19 cellular contexts compared by ENCODE assay signal in genomic region chr15:70083423-70083822, GRCh38. TPM values are rescaled to one million over a fixed set of nuclear protein-coding genes. Genes with fewer than 3 reads are reported as not detected.
DNase-seq lines count a peak whose midpoint lies in the region; ATAC-seq and TF ChIP-seq lines count a peak whose summit lies in the region.
"Had no signal": no experiment of that assay in that cellular context is flagged by ENCODE, and none has a peak within 500 bp of the region (broad histone marks: within the 10 kb centered on the region; RNA-seq: fewer than 3 reads in every experiment).

No MANE protein-coding gene starts in this region.

- WGBS in endodermal cell (ENCODE audit: insufficient coverage in 1 of 2, insufficient read length in 1 of 2), 2 experiments: 25% methylated on average over 1 of the region's 1 CpG; no CpG with 5 or more reads in 1 of the 2 experiments

- H3K27me3 ChIP-seq in A673 (replicated peaks; ENCODE audit: insufficient read depth, low read depth, low read length, poor library complexity) (no peaks in the 10 kb centered on the region), DOHH2 (ENCODE audit: control insufficient read depth, low read length) (no peaks in the 10 kb centered on the region), endodermal cell (ENCODE audit: control insufficient read depth, insufficient read depth, low read length, poor library complexity, severe bottlenecking) (no peaks in the 10 kb centered on the region)
- H3K27me3 ChIP-seq: colonic mucosa, tibial artery had no signal

- DNase-seq in A673 (ENCODE audit: low spot score) (peak; percentile 54), NCI-H82 treated with DMSO at 0.1 percent for 48 hours (lab: John Stamatoyannopoulos, UW; ENCODE audit: unreplicated experiment) (peak; percentile 30), endodermal cell (peak; percentile 84), NAMALWA (ENCODE audit: low spot score) (no peak), NCI-H2196 treated with DMSO at 0.1 percent for 48 hours (lab: John Stamatoyannopoulos, UW; ENCODE audit: unreplicated experiment) (no peak), T-helper 17 cell (no peak)
- DNase-seq: activated CD4-positive, alpha-beta T cell treated with anti-CD3 and anti-CD28 coated beads for 4 hours; colonic mucosa; DMS79; islet precursor cell; NCI-H1930; nucleus accumbens; SIG-M5; stimulated activated CD4-positive, alpha-beta T cell treated with anti-CD3 and anti-CD28 coated beads, Interleukin-4, amount 100 ng/mL, for 1 hour; T-helper 9 cell; tibial artery had no signal

- CTCF ChIA-PET in A673 (lab: Charles Lee): no interaction called here

- H3K36me3 Mint-ChIP-seq in endodermal cell (ENCODE audit: low read depth) (peaks cover 63% of the 10 kb centered on the region), T-helper 17 cell (ENCODE audit: low read depth) (peaks cover 2% of the 10 kb centered on the region)

- peaks cover 72% of the 10 kb centered on the region for H3K79me2 ChIP-seq in DOHH2 (ENCODE audit: control insufficient read depth, low read length)

- H3K4me1 Mint-ChIP-seq in endodermal cell: peaks cover 81% of the 10 kb centered on the region
- H3K4me1 Mint-ChIP-seq in T-helper 17 cell: peaks cover 33% of the 10 kb centered on the region

- no peaks in the 10 kb centered on the region for H3K9me3 Mint-ChIP-seq in endodermal cell

- no peaks in the 10 kb centered on the region for H3K27me3 Mint-ChIP-seq in endodermal cell (ENCODE audit: insufficient read depth)
- H3K27me3 Mint-ChIP-seq in T-helper 17 cell: no peaks in the 10 kb centered on the region

- H3K4me3 ChIP-seq in A673 (ENCODE audit: low read depth, low read length, poor library complexity, severe bottlenecking) (no peak overlapping the region), DOHH2 (ENCODE audit: low read length) (peak overlapping the region; percentile 45; the same call in 1 of the 2 replicates), endodermal cell (ENCODE audit: low read length) (no peak overlapping the region)
- H3K4me3 ChIP-seq: colonic mucosa, tibial artery had no signal

- no peak overlapping the region for H3K9ac ChIP-seq in endodermal cell (ENCODE audit: extremely low read depth, low read length, poor library complexity, severe bottlenecking)

- no peaks in the 10 kb centered on the region for H3K9me2 ChIP-seq in DOHH2 (replicated peaks; ENCODE audit: control insufficient read depth, low read length)

- POLR2A ChIA-PET in A673 (lab: Charles Lee; ENCODE audit: low non-redundant PET): no interaction called here

- peaks cover 30% of the 10 kb centered on the region for H4K20me1 ChIP-seq in DOHH2 (ENCODE audit: control insufficient read depth, insufficient read depth, low read depth, low read length)

- H3K4me1 ChIP-seq in A673 (ENCODE audit: insufficient read depth, low read length, poor library complexity, severe bottlenecking) (peaks cover 20% of the 10 kb centered on the region), DOHH2 (ENCODE audit: control insufficient read depth, low read length) (peaks cover 30% of the 10 kb centered on the region), endodermal cell (ENCODE audit: control insufficient read depth, insufficient read depth, low read length) (peaks cover 32% of the 10 kb centered on the region)

- H3K9me3 ChIP-seq in A673 (ENCODE audit: low read depth, low read length, poor library complexity, severe bottlenecking): no peaks in the 10 kb centered on the region
- H3K9me3 ChIP-seq in DOHH2 (ENCODE audit: control insufficient read depth, insufficient read depth, low read length): no peaks in the 10 kb centered on the region
- no peaks in the 10 kb centered on the region for H3K9me3 ChIP-seq in endodermal cell (ENCODE audit: control insufficient read depth, low read length)
- H3K9me3 ChIP-seq in T-helper 17 cell (ENCODE audit: control insufficient read depth, low read length, poor library complexity, severe bottlenecking): no peaks in the 10 kb centered on the region
- H3K9me3 ChIP-seq: colonic mucosa, tibial artery had no signal

- intact Hi-C loops in A673 (cut with micrococcal nuclease; ENCODE audit: unreplicated experiment): no loop called here

- no peaks in the 10 kb centered on the region for H3F3A ChIP-seq in DOHH2 (ENCODE audit: control insufficient read depth, insufficient read depth)

- H3K4me2 ChIP-seq in DOHH2 (ENCODE audit: low read length): peak overlapping the region; percentile 58

- H3K36me3 ChIP-seq in A673 (ENCODE audit: insufficient read depth, low read length, poor library complexity, severe bottlenecking) (peaks cover 67% of the 10 kb centered on the region), DOHH2 (ENCODE audit: control insufficient read depth, low read length) (peaks cover 92% of the 10 kb centered on the region), endodermal cell (ENCODE audit: control insufficient read depth, insufficient read depth, low read length) (peaks cover 93% of the 10 kb centered on the region)

- TF ChIP-seq CTCF in A673 (conservative IDR thresholded peaks at IDR 0.05; ENCODE audit: low read depth, low read length) (no peak), DOHH2 (IDR thresholded peaks at IDR 0.05; ENCODE audit: low read depth, low read length, poor library complexity, severe bottlenecking) (no peak), endodermal cell (conservative IDR thresholded peaks at IDR 0.05) (no peak)

- ATAC-seq in GM19035 (IDR thresholded peaks at IDR 0.05; ENCODE audit: unreplicated experiment): no peak
- ATAC-seq in T-helper 17 cell: no peak
- ATAC-seq: sciatic nerve had no signal

- peak overlapping the region; percentile 87 for H3K27ac Mint-ChIP-seq in endodermal cell
- H3K27ac Mint-ChIP-seq in T-helper 17 cell: no peak overlapping the region

- no TSS peak for BruUV-seq in A673 (replicated peaks; lab: Mats Ljungman, UMichigan)

- H3K27ac ChIP-seq in A673 (ENCODE audit: low read depth, low read length, poor library complexity, severe bottlenecking): peak overlapping the region; percentile 6
- H3K27ac ChIP-seq in DOHH2 (ENCODE audit: low read depth, low read length): no peak overlapping the region
- no peak overlapping the region for H3K27ac ChIP-seq in endodermal cell (ENCODE audit: low read depth, low read length)
- H3K27ac ChIP-seq: colonic mucosa, tibial artery had no signal

- H3K4me3 Mint-ChIP-seq in endodermal cell (peak overlapping the region; percentile 31), T-helper 17 cell (no peak overlapping the region)

RNA-seq across cellular contexts. Expression of gene TLE3, which starts 14.3 kb away (rescaled TPM):
- total RNA-seq in A673 (2021) (90.4 and 98.1 TPM in 2 replicates), endodermal cell (10 to 100 TPM; 66.5 to 81.1 TPM), T-helper 17 cell (100 to 1,000 TPM; 115 to 132 TPM)
- polyA plus RNA-seq in endodermal cell (2013, experiment 1 of 2): 51.9 TPM
- 48.9 TPM for polyA plus RNA-seq in endodermal cell (2013, experiment 2 of 2)

Comparison
In these comparisons a context has a peak if more than half of its experiments do, and no peak if none do; other contexts are left out.
1. DNase-seq: peak in A673 (single experiment), NCI-H82 treated with DMSO at 0.1 percent for 48 hours (single experiment) and endodermal cell (single experiment); none in NAMALWA (single experiment), NCI-H2196 treated with DMSO at 0.1 percent for 48 hours (single experiment) and T-helper 17 cell (0 of 3).